8 cellular contexts compared by ENCODE assay signal in the genomic region with DNA sequence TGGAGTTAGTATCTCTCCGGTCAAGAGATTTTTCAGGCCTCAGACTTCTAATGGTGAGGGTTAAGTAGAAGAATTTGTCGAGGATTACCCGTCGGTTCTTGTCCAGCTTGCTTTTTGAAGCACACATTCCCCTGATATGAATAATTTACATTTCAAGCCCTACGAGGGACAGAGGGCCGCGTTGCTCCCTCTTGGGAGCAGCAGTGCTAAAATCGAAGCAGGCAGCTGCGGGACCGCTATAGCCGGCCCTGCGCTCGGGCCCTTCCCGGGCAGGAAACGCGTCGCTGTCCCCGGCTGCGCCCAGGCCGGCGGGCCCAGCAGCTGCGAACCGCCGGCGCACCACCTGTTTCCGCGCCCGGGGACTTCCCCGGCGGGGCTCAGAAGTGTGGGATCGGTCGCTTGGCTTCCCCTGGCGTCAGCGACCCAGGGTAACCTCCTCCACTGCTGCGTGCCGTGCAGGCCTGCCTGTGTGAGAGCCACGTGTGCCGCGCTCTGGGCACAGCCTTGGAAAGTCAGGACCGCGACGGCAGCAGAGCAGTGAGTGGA. TPM values are rescaled to one million over a fixed set of nuclear protein-coding genes. Genes with fewer than 3 reads are reported as not detected.
DNase-seq lines count a peak whose midpoint lies in the region; ATAC-seq, FAIRE-seq and TF ChIP-seq lines count a peak whose summit lies in the region.
"Not testable (repeated sequence)": the region's sequence is repeated elsewhere in the genome, so short reads cannot be mapped to it uniquely, and the experiment has no call there.

No MANE protein-coding gene starts in this region.

- CTCF ChIA-PET in activated CD8-positive, alpha-beta T cell treated with anti-CD3 and anti-CD28 coated beads for 36 hours (lab: Charles Lee) = interaction anchor here (1.1 to 8.0 kb wide), 7 partner anchors 10 to 202 kb away, joined by 3 to 122 read pairs (median 6); no protein-coding TSS in a partner anchor
- CTCF ChIA-PET in HepG2 (lab: Yijun Ruan, JAX; ENCODE audit: low intra/inter-chr PET ratio, low total read pairs) = not testable (repeated sequence)

- H3K4me3 Mint-ChIP-seq in activated CD8-positive, alpha-beta T cell treated with anti-CD3 and anti-CD28 coated beads for 36 hours = peak overlapping the region; percentile 69

- DNase-seq in NCI-H69 (lab: John Stamatoyannopoulos, UW) = peak; percentile 66
- DNase-seq in activated CD8-positive, alpha-beta T cell treated with anti-CD3 and anti-CD28 coated beads for 36 hours = peak; percentile 90
- not testable (repeated sequence) for DNase-seq in HepG2 (ENCODE audit: low spot score)
- DNase-seq in stimulated activated CD4-positive, alpha-beta T cell treated with anti-CD3 and anti-CD28 coated beads, Interleukin-4, amount 100 ng/mL, for 24 hours = peak; percentile 73

- not testable (repeated sequence) for H3K36me3 ChIP-seq in BLaER1; HepG2 (replicated peaks in 1 of 2; ENCODE audit: control insufficient read depth in 1 of 2, insufficient read depth in 2 of 2, low read length in 2 of 2)

- not testable (repeated sequence) for H3K4me3 ChIP-seq in BLaER1; HepG2 (replicated peaks in 1 of 3; ENCODE audit: insufficient read depth in 1 of 3, low read depth in 2 of 3, low read length in 3 of 3)

- not testable (repeated sequence) for TF ChIP-seq RAD21 in HepG2 (CRISPR knock-in tag; IDR thresholded peaks at IDR 0.05)

- FAIRE-seq in HepG2 (lab: Jason Lieb, UNC) = not testable (repeated sequence)

- intact Hi-C loops in activated CD8-positive, alpha-beta T cell treated with anti-CD3 and anti-CD28 coated beads for 36 hours (cut with micrococcal nuclease); HepG2 (cut with micrococcal nuclease; ENCODE audit: unreplicated experiment): not testable (repeated sequence)

- H3K27me3 ChIP-seq in BLaER1; HepG2 (ENCODE audit: control insufficient read depth in 1 of 2, insufficient read depth in 2 of 2, low read length in 2 of 2): not testable (repeated sequence)

- not testable (repeated sequence) for H3K27me3 Mint-ChIP-seq in activated CD8-positive, alpha-beta T cell treated with anti-CD3 and anti-CD28 coated beads for 36 hours

- 98% methylated on average over 38 of the region's 42 CpGs for WGBS in HepG2 (ENCODE audit: low lambda C conversion rate)

- H3K27ac ChIP-seq in BLaER1 (peak overlapping the region; percentile 94), cingulate gyrus (ENCODE audit: low read depth, low read length) (peak overlapping the region; percentile 65)
- not testable (repeated sequence) for H3K27ac ChIP-seq in HepG2 (ENCODE audit: extremely low read length, insufficient read depth, low read length)

- H3K79me2 ChIP-seq in HepG2 (ENCODE audit: insufficient read depth, low read length) = not testable (repeated sequence)

- peak overlapping the region; percentile 70 for H3K9ac ChIP-seq in BLaER1
- not testable (repeated sequence) for H3K9ac ChIP-seq in HepG2 (ENCODE audit: insufficient read depth, low read depth, low read length)

- peak; percentile 88 for ATAC-seq in HG03039 (IDR thresholded peaks at IDR 0.05; ENCODE audit: unreplicated experiment)
- peak; percentile 93 for ATAC-seq in activated CD8-positive, alpha-beta T cell treated with anti-CD3 and anti-CD28 coated beads for 36 hours
- peak; percentile 65 for ATAC-seq in HepG2

- in situ Hi-C loops in HepG2 (cut with HindIII; ENCODE audit: extremely low pct_ligation_motif_present, low pct_unique_long_range_greater_than_20kb) = not testable (repeated sequence)

- TF ChIP-seq CTCF in activated CD8-positive, alpha-beta T cell treated with anti-CD3 and anti-CD28 coated beads for 36 hours (IDR thresholded peaks at IDR 0.05); HepG2 (CRISPR knock-in tag; IDR thresholded peaks at IDR 0.05): not testable (repeated sequence)

- peaks cover 97% of the 10 kb centered on the region for H3K4me1 ChIP-seq in BLaER1
- H3K4me1 ChIP-seq in HepG2 (ENCODE audit: insufficient read depth, low read length) = peaks cover 30% of the 10 kb centered on the region

- BruUV-seq in HepG2 (replicated peaks; lab: Mats Ljungman, UMichigan) = not testable (repeated sequence)

- H3K9me3 ChIP-seq in BLaER1; HepG2 (ENCODE audit: low read length): not testable (repeated sequence)

- H2AFZ ChIP-seq in HepG2 (ENCODE audit: low read length) = not testable (repeated sequence)

- TF ChIP-seq POLR2A in GM19193 (IDR thresholded peaks at IDR 0.05; ENCODE audit: extremely low read depth, insufficient read depth, insufficient read length) = peak; percentile 25
- TF ChIP-seq POLR2A in HepG2 (IDR thresholded peaks at IDR 0.05; ENCODE audit: insufficient read depth in 1 of 2, low read depth in 2 of 2, low read length in 2 of 2) = not testable (repeated sequence)

- peaks cover 76% of the 10 kb centered on the region for H3K4me1 Mint-ChIP-seq in activated CD8-positive, alpha-beta T cell treated with anti-CD3 and anti-CD28 coated beads for 36 hours (ENCODE audit: low read depth)

- not testable (repeated sequence) for TF ChIP-seq EP300 in HepG2 (IDR thresholded peaks at IDR 0.05; ENCODE audit: low read depth in 2 of 2, low read length in 2 of 2); HepG2 (CRISPR knock-in tag; IDR thresholded peaks at IDR 0.05; ENCODE audit: borderline replicate concordance)

- H3K27ac Mint-ChIP-seq in activated CD8-positive, alpha-beta T cell treated with anti-CD3 and anti-CD28 coated beads for 36 hours = peak overlapping the region; percentile 95

- POLR2A ChIA-PET in activated CD8-positive, alpha-beta T cell treated with anti-CD3 and anti-CD28 coated beads for 36 hours (lab: Charles Lee) = interaction anchor here (0.9 to 3.3 kb wide), 4 partner anchors 11 to 53 kb away, joined by 3 to 31 read pairs (median 4); a partner anchor contains a TSS
- POLR2A ChIA-PET in HepG2 (lab: Yijun Ruan, JAX) = not testable (repeated sequence)

- H4K20me1 ChIP-seq in BLaER1; HepG2 (ENCODE audit: insufficient read depth, low read length): not testable (repeated sequence)

- peaks cover 45% of the 10 kb centered on the region for H3K36me3 Mint-ChIP-seq in activated CD8-positive, alpha-beta T cell treated with anti-CD3 and anti-CD28 coated beads for 36 hours (ENCODE audit: low read depth)

- H3K9me3 Mint-ChIP-seq in activated CD8-positive, alpha-beta T cell treated with anti-CD3 and anti-CD28 coated beads for 36 hours = not testable (repeated sequence)

- peak overlapping the region; percentile 87 for H3K4me2 ChIP-seq in BLaER1
- H3K4me2 ChIP-seq in HepG2 (ENCODE audit: low read depth, low read length) = not testable (repeated sequence)

RNA-seq across cellular contexts. Expression of a gene that starts 11.1 kb away (rescaled TPM):
- total RNA-seq in activated CD8-positive, alpha-beta T cell treated with anti-CD3 and anti-CD28 coated beads for 36 hours = 100 to 1,000 TPM; 132 to 141 TPM
- total RNA-seq in HepG2 (2016; rRNA removed; fragmentation: Illumina TruSeq; extraction: Trizol) = 86.9 and 99.9 TPM in 2 replicates
- 152 and 160 TPM in 2 replicates for total RNA-seq in HepG2 (2016; cell fraction: cytosol; rRNA removed; fragmentation: Illumina TruSeq; extraction: Trizol; ENCODE audit: low read depth)
- 81.8 and 92.5 TPM in 2 replicates for total RNA-seq in HepG2 (2016; cell fraction: insoluble cytoplasmic fraction; rRNA removed; fragmentation: Illumina TruSeq; extraction: Trizol)
- 189 and 196 TPM in 2 replicates for total RNA-seq in HepG2 (2016; cell fraction: membrane; rRNA removed; fragmentation: Illumina TruSeq; extraction: Trizol)
- 37.7 and 40.8 TPM in 2 replicates for total RNA-seq in HepG2 (2016; cell fraction: nucleus; rRNA removed; fragmentation: Illumina TruSeq; extraction: Trizol)
- polyA plus RNA-seq in HepG2 (2011; rRNA removed) = 66.7 and 90.2 TPM in 2 replicates
- 51.3 and 62.4 TPM in 2 replicates for polyA plus RNA-seq in HepG2 (2011; cell fraction: cytosol; rRNA removed)
- 58.4 and 64.2 TPM in 2 replicates for polyA plus RNA-seq in HepG2 (2011; cell fraction: nucleus; rRNA removed)
- polyA plus RNA-seq in HepG2 (2012) = 53.5 and 72.8 TPM in 2 replicates
- 179 and 214 TPM in 2 replicates for polyA plus RNA-seq in HepG2 (2016; cell fraction: cytosol; fragmentation: Illumina TruSeq; extraction: Trizol; ENCODE audit: low read depth)
- polyA plus RNA-seq in HepG2 (2016; cell fraction: insoluble cytoplasmic fraction; fragmentation: Illumina TruSeq; extraction: Trizol; ENCODE audit: low read depth) = 114 TPM in 2 replicates
- polyA plus RNA-seq in HepG2 (2016; cell fraction: membrane; fragmentation: Illumina TruSeq; extraction: Trizol; ENCODE audit: low read depth) = 217 and 242 TPM in 2 replicates
- polyA plus RNA-seq in HepG2 (2016; cell fraction: nucleus; fragmentation: Illumina TruSeq; extraction: Trizol; ENCODE audit: insufficient read depth, low read depth) = 90.4 and 92.9 TPM in 2 replicates
- polyA minus RNA-seq in HepG2 (2011; rRNA and poly(A)+ RNA removed; ENCODE audit: low replicate concordance) = 28.1 and 28.3 TPM in 2 replicates
- 24.0 and 24.3 TPM in 2 replicates for polyA minus RNA-seq in HepG2 (2011; cell fraction: cytosol; rRNA and poly(A)+ RNA removed)
- polyA minus RNA-seq in HepG2 (2011; cell fraction: nucleus; rRNA and poly(A)+ RNA removed) = 21.6 and 25.6 TPM in 2 replicates

RNA-seq across cellular contexts. Expression of a gene that starts 32.0 kb away (rescaled TPM):
- 1 to 10 TPM; 2.3 to 2.8 TPM for total RNA-seq in activated CD8-positive, alpha-beta T cell treated with anti-CD3 and anti-CD28 coated beads for 36 hours
- total RNA-seq in HepG2 (2016; rRNA removed; fragmentation: Illumina TruSeq; extraction: Trizol) = 0.67 and 1.1 TPM in 2 replicates
- total RNA-seq in HepG2 (2016; cell fraction: cytosol; rRNA removed; fragmentation: Illumina TruSeq; extraction: Trizol; ENCODE audit: low read depth) = 0.51 TPM in 1 of 2 replicates, not detected in the other
- 1.1 and 1.3 TPM in 2 replicates for total RNA-seq in HepG2 (2016; cell fraction: insoluble cytoplasmic fraction; rRNA removed; fragmentation: Illumina TruSeq; extraction: Trizol)
- total RNA-seq in HepG2 (2016; cell fraction: membrane; rRNA removed; fragmentation: Illumina TruSeq; extraction: Trizol) = 0.53 and 0.69 TPM in 2 replicates
- total RNA-seq in HepG2 (2016; cell fraction: nucleus; rRNA removed; fragmentation: Illumina TruSeq; extraction: Trizol) = 1.1 and 1.6 TPM in 2 replicates
- 27.2 and 44.7 TPM in 2 replicates for polyA plus RNA-seq in HepG2 (2011; rRNA removed)
- polyA plus RNA-seq in HepG2 (2011; cell fraction: cytosol; rRNA removed) = 33.2 and 35.3 TPM in 2 replicates
- polyA plus RNA-seq in HepG2 (2011; cell fraction: nucleus; rRNA removed) = 13.0 and 13.3 TPM in 2 replicates
- 5.7 and 9.7 TPM in 2 replicates for polyA plus RNA-seq in HepG2 (2012)
- polyA plus RNA-seq in HepG2 (2016; cell fraction: cytosol; fragmentation: Illumina TruSeq; extraction: Trizol; ENCODE audit: low read depth) = 0.05 and 0.06 TPM in 2 replicates
- 0.59 and 0.61 TPM in 2 replicates for polyA plus RNA-seq in HepG2 (2016; cell fraction: insoluble cytoplasmic fraction; fragmentation: Illumina TruSeq; extraction: Trizol; ENCODE audit: low read depth)
- 0.28 and 0.40 TPM in 2 replicates for polyA plus RNA-seq in HepG2 (2016; cell fraction: membrane; fragmentation: Illumina TruSeq; extraction: Trizol; ENCODE audit: low read depth)
- polyA plus RNA-seq in HepG2 (2016; cell fraction: nucleus; fragmentation: Illumina TruSeq; extraction: Trizol; ENCODE audit: insufficient read depth, low read depth) = 1.5 TPM in 2 replicates
- 137 and 162 TPM in 2 replicates for polyA minus RNA-seq in HepG2 (2011; rRNA and poly(A)+ RNA removed; ENCODE audit: low replicate concordance)
- 56.6 and 65.6 TPM in 2 replicates for polyA minus RNA-seq in HepG2 (2011; cell fraction: cytosol; rRNA and poly(A)+ RNA removed)
- polyA minus RNA-seq in HepG2 (2011; cell fraction: nucleus; rRNA and poly(A)+ RNA removed) = 28.5 and 31.0 TPM in 2 replicates

RNA-seq across cellular contexts. Expression of a gene that starts 32.3 kb away (rescaled TPM):
- total RNA-seq in activated CD8-positive, alpha-beta T cell treated with anti-CD3 and anti-CD28 coated beads for 36 hours = 1 to 10 TPM; 7.2 to 8.4 TPM
- total RNA-seq in HepG2 (2016; rRNA removed; fragmentation: Illumina TruSeq; extraction: Trizol) = 3.7 and 4.1 TPM in 2 replicates
- 10.0 and 10.5 TPM in 2 replicates for total RNA-seq in HepG2 (2016; cell fraction: cytosol; rRNA removed; fragmentation: Illumina TruSeq; extraction: Trizol; ENCODE audit: low read depth)
- total RNA-seq in HepG2 (2016; cell fraction: insoluble cytoplasmic fraction; rRNA removed; fragmentation: Illumina TruSeq; extraction: Trizol) = 2.8 and 4.2 TPM in 2 replicates
- 8.1 and 9.2 TPM in 2 replicates for total RNA-seq in HepG2 (2016; cell fraction: membrane; rRNA removed; fragmentation: Illumina TruSeq; extraction: Trizol)
- 4.0 and 4.3 TPM in 2 replicates for total RNA-seq in HepG2 (2016; cell fraction: nucleus; rRNA removed; fragmentation: Illumina TruSeq; extraction: Trizol)
- 15.2 and 15.9 TPM in 2 replicates for polyA plus RNA-seq in HepG2 (2011; rRNA removed)
- 11.5 and 13.0 TPM in 2 replicates for polyA plus RNA-seq in HepG2 (2011; cell fraction: cytosol; rRNA removed)
- polyA plus RNA-seq in HepG2 (2011; cell fraction: nucleus; rRNA removed) = 26.9 and 29.6 TPM in 2 replicates
- polyA plus RNA-seq in HepG2 (2012) = 7.0 and 8.7 TPM in 2 replicates
- polyA plus RNA-seq in HepG2 (2016; cell fraction: cytosol; fragmentation: Illumina TruSeq; extraction: Trizol; ENCODE audit: low read depth) = 3.0 and 5.3 TPM in 2 replicates
- polyA plus RNA-seq in HepG2 (2016; cell fraction: insoluble cytoplasmic fraction; fragmentation: Illumina TruSeq; extraction: Trizol; ENCODE audit: low read depth) = 2.2 and 2.8 TPM in 2 replicates
- polyA plus RNA-seq in HepG2 (2016; cell fraction: membrane; fragmentation: Illumina TruSeq; extraction: Trizol; ENCODE audit: low read depth) = 3.9 and 4.3 TPM in 2 replicates
- polyA plus RNA-seq in HepG2 (2016; cell fraction: nucleus; fragmentation: Illumina TruSeq; extraction: Trizol; ENCODE audit: insufficient read depth, low read depth) = 4.4 and 5.4 TPM in 2 replicates
- polyA minus RNA-seq in HepG2 (2011; rRNA and poly(A)+ RNA removed; ENCODE audit: low replicate concordance) = 45.9 and 48.0 TPM in 2 replicates
- polyA minus RNA-seq in HepG2 (2011; cell fraction: cytosol; rRNA and poly(A)+ RNA removed) = 8.9 and 10.0 TPM in 2 replicates
- 38.7 and 40.7 TPM in 2 replicates for polyA minus RNA-seq in HepG2 (2011; cell fraction: nucleus; rRNA and poly(A)+ RNA removed)
